ENCODE assay signal across 21 cellular contexts in genomic region chr1:1330366-1331067, GRCh38. TPM values are rescaled to one million over a fixed set of nuclear protein-coding genes. Genes with fewer than 3 reads are reported as not detected.
DNase-seq lines count a peak whose midpoint lies in the region; ATAC-seq, FAIRE-seq and TF ChIP-seq lines count a peak whose summit lies in the region.
"Had no signal": no experiment of that assay in that cellular context is flagged by ENCODE, and none has a peak within 500 bp of the region (broad histone marks: within the 10 kb centered on the region; RNA-seq: fewer than 3 reads in every experiment).

No MANE protein-coding gene starts in this region.

- no peak overlapping the region for H4K5ac ChIP-seq in IMR-90 (ENCODE audit: low read depth, low read length)
- no peak overlapping the region for H4K5ac ChIP-seq in mesendoderm (ENCODE audit: low read length)

- peak overlapping the region in 1 of 2 experiments; percentile 52; a peak in 2 of 6 replicates for H3K27ac ChIP-seq in A549
- no peak overlapping the region for H3K27ac ChIP-seq in IMR-90 (ENCODE audit: insufficient read depth, low read length)
- no peak overlapping the region for H3K27ac ChIP-seq in mesendoderm (ENCODE audit: low read depth, low read length)

- no peak overlapping the region for H2BK20ac ChIP-seq in IMR-90 (ENCODE audit: low read depth, low read length)

- H4K8ac ChIP-seq in IMR-90 (ENCODE audit: low read depth in 2 of 2, low read length in 2 of 2), result no peak overlapping the region
- H4K8ac ChIP-seq in mesendoderm (ENCODE audit: low read depth, low read length), result no peak overlapping the region

- 0 out of 2 replicates have a peak, but pooled peaks have one; percentile 10 for TF ChIP-seq POLR2A in A549 (IDR thresholded peaks at IDR 0.05; ENCODE audit: low read length)
- TF ChIP-seq POLR2A in IMR-90 (IDR thresholded peaks at IDR 0.05; ENCODE audit: low read depth, low read length), result no peak

- H3K23ac ChIP-seq in IMR-90 (ENCODE audit: low read depth, low read length) (no peak overlapping the region), mesendoderm (ENCODE audit: low read length) (peak overlapping the region; percentile 45)

- no peak overlapping the region for H2AK5ac ChIP-seq in IMR-90 (ENCODE audit: low read depth, low read length)
- no peak overlapping the region for H2AK5ac ChIP-seq in mesendoderm (ENCODE audit: low read length)

- no peaks in the 10 kb centered on the region for H3K4me1 Mint-ChIP-seq in WTC11
- H3K4me1 Mint-ChIP-seq: GM23338 had no signal

- H2BK15ac ChIP-seq in IMR-90 (ENCODE audit: low read depth, low read length) (no peak overlapping the region), mesendoderm (replicated peaks; ENCODE audit: low read depth) (no peak overlapping the region)

- DNase-seq in A549 (ENCODE audit: low read depth in 1 of 2, low spot score in 1 of 2) (no peak), IMR-90 (no peak), mesendoderm (no peak), NCI-H2196 (lab: John Stamatoyannopoulos, UW; ENCODE audit: unreplicated experiment) (no peak), NCI-H2227 (lab: John Stamatoyannopoulos, UW; ENCODE audit: unreplicated experiment) (no peak), WTC11 (ENCODE audit: low spot score) (no peak)
- DNase-seq: ACHN; activated CD4-positive, alpha-beta T cell treated with anti-CD3 and anti-CD28 coated beads, Interleukin-2, amount 50 U/mL, for 4 hours; activated naive CD4-positive, alpha-beta T cell; anterior cingulate cortex; cerebellar nuclear complex; DMS153; natural killer cell; NCI-H1105; NCI-H2227 treated with DMSO at 0.1 percent for 48 hours; stimulated activated naive CD4-positive, alpha-beta T cell treated with Interleukin-2 at 50 U/mL for 16 hours had no signal

- TF ChIP-seq RAD21 in A549 (conservative IDR thresholded peaks at IDR 0.05 in 1 of 2, IDR thresholded peaks at IDR 0.05 in 1 of 2), result no peak
- TF ChIP-seq RAD21 in IMR-90 (IDR thresholded peaks at IDR 0.05; ENCODE audit: low read length), result no peak

- H3K36me3 Mint-ChIP-seq in WTC11, result no peaks in the 10 kb centered on the region
- H3K36me3 Mint-ChIP-seq: natural killer cell, type B pancreatic cell had no signal

- peaks cover 9% of the 10 kb centered on the region for H3K9me1 ChIP-seq in IMR-90 (ENCODE audit: insufficient read depth, low read length)

- H3K9me3 ChIP-seq in A549, result no peaks in the 10 kb centered on the region
- H3K9me3 ChIP-seq in IMR-90 (ENCODE audit: control insufficient read depth, insufficient read depth, low read length), result no peaks in the 10 kb centered on the region

- H3K4me3 Mint-ChIP-seq in WTC11, result no peak overlapping the region
- H3K4me3 Mint-ChIP-seq: GM23338, natural killer cell had no signal

- H2BK5ac ChIP-seq in IMR-90 (ENCODE audit: low read depth, low read length, poor library complexity, severe bottlenecking) (no peak overlapping the region), mesendoderm (ENCODE audit: low read length) (no peak overlapping the region)

- H3K56ac ChIP-seq in IMR-90 (ENCODE audit: extremely low read depth, insufficient read depth, low read length) (no peak overlapping the region), mesendoderm (ENCODE audit: low read length) (no peak overlapping the region)

- FAIRE-seq in A549 (lab: Jason Lieb, UNC), result no peak
- FAIRE-seq: islet of Langerhans had no signal

- H3K79me1 ChIP-seq in IMR-90 (ENCODE audit: low read depth in 1 of 2, low read length in 2 of 2), result peaks cover 7 to 23% of the 10 kb centered on the region in 2 experiments; a peak in 2 of 4 replicates
- H3K79me1 ChIP-seq in mesendoderm (ENCODE audit: low read length), result peaks cover 4% of the 10 kb centered on the region

- in situ Hi-C loops in IMR-90 (cut with MboI; ENCODE audit: low sequenced_read_pairs), result no loop called here

- TF ChIP-seq EP300 in A549 (IDR thresholded peaks at IDR 0.05), result no peak

- H4K91ac ChIP-seq in IMR-90 (ENCODE audit: insufficient read depth, low read depth, low read length), result no peak overlapping the region

- POLR2A ChIA-PET in A549 (lab: Yijun Ruan, JAX), result no interaction called here
- POLR2A ChIA-PET in IMR-90 (lab: Charles Lee; ENCODE audit: unreplicated experiment), result no interaction called here
- POLR2A ChIA-PET in WTC11 (lab: Charles Lee), result interaction anchor here (0.6 kb wide), 1 partner anchor 276 kb away, joined by 4 read pairs; no protein-coding TSS in a partner anchor

- no peak overlapping the region for H3K4ac ChIP-seq in IMR-90 (ENCODE audit: low read depth, low read length)
- H3K4ac ChIP-seq in mesendoderm (ENCODE audit: low read depth, low read length), result no peak overlapping the region

- CTCF ChIA-PET in A549 (lab: Yijun Ruan, JAX) (interaction anchor here (1.2 to 2.5 kb wide), 3 partner anchors 14 to 41 kb away, joined by 3 to 8 read pairs (median 7); partner anchors contain the start of gene DVL1), IMR-90 (lab: Yijun Ruan, JAX) (no interaction called here), WTC11 (lab: Charles Lee) (no interaction called here)

- peaks cover 10% of the 10 kb centered on the region for H3K36me3 ChIP-seq in IMR-90 (ENCODE audit: control insufficient read depth, insufficient read depth, low read length)
- no peaks in the 10 kb centered on the region for H3K36me3 ChIP-seq in mesendoderm (ENCODE audit: control insufficient read depth, insufficient read depth, low read length)

- peaks cover 2% of the 10 kb centered on the region for H3K79me2 ChIP-seq in mesendoderm (ENCODE audit: control insufficient read depth, insufficient read depth, low read length)

- H4K20me1 ChIP-seq in IMR-90 (ENCODE audit: insufficient read depth, low read length), result peaks cover 19% of the 10 kb centered on the region

- 17% methylated on average over 1 of the region's 15 CpGs for WGBS in A549 (ENCODE audit: missing lambda C conversion rate)
- 86% methylated on average over 8 of the region's 15 CpGs; no CpG with 5 or more reads in 1 of the 2 experiments for WGBS in IMR-90 (ENCODE audit: extremely low coverage in 2 of 2, insufficient read length in 1 of 2), 2 experiments
- no CpG with 5 or more reads among the region's 15 CpGs for WGBS in mesendoderm (ENCODE audit: extremely low coverage, insufficient coverage, low lambda C conversion rate)

- H3K18ac ChIP-seq in IMR-90 (ENCODE audit: low read depth, low read length), result no peak overlapping the region
- no peak overlapping the region for H3K18ac ChIP-seq in mesendoderm (ENCODE audit: low read length)

- intact Hi-C loops in IMR-90 (cut with micrococcal nuclease), result no loop called here

- H3K4me2 ChIP-seq in A549 (peak overlapping the region; percentile 30; the same call in 1 of the 3 replicates), IMR-90 (ENCODE audit: low read depth, low read length) (no peak overlapping the region), mesendoderm (ENCODE audit: low read length) (no peak overlapping the region)
- H3K4me2 ChIP-seq: GM23338 had no signal

- peaks cover 4% of the 10 kb centered on the region for H3K9me3 Mint-ChIP-seq in WTC11
- H3K9me3 Mint-ChIP-seq: GM23338, natural killer cell, type B pancreatic cell had no signal

- TF ChIP-seq CTCF in A549 (IDR thresholded peaks at IDR 0.05) (no peak), IMR-90 (conservative IDR thresholded peaks at IDR 0.05; ENCODE audit: low read depth, low read length) (no peak), WTC11 (IDR thresholded peaks at IDR 0.05) (no peak)

- H3K4me3 ChIP-seq in A549, result no peak overlapping the region
- no peak overlapping the region for H3K4me3 ChIP-seq in IMR-90 (ENCODE audit: insufficient read depth, low read depth, low read length)
- H3K4me3 ChIP-seq in mesendoderm (ENCODE audit: low read length), result no peak overlapping the region
- H3K4me3 ChIP-seq: GM23338 had no signal

- peak; percentile 10 to 25; a peak in 4 of 6 replicates for ATAC-seq in A549
- ATAC-seq in IMR-90 (ENCODE audit: low read depth), result no peak
- peak; percentile 7 for ATAC-seq in SK-N-SH treated with all-trans-retinoic acid at 6 μM for 48 hours
- no peak for ATAC-seq in GM19467 (IDR thresholded peaks at IDR 0.05; ENCODE audit: unreplicated experiment)
- no peak for ATAC-seq in WTC11
- ATAC-seq: GM23338, natural killer cell had no signal

- no peaks in the 10 kb centered on the region for H3K27me3 Mint-ChIP-seq in WTC11 (ENCODE audit: low read depth)
- H3K27me3 Mint-ChIP-seq: type B pancreatic cell had no signal

- H3K9ac ChIP-seq in IMR-90 (ENCODE audit: low read depth, low read length) (no peak overlapping the region), mesendoderm (ENCODE audit: low read length) (no peak overlapping the region)

- H3K27ac Mint-ChIP-seq in WTC11, result no peak overlapping the region
- H3K27ac Mint-ChIP-seq: GM23338, natural killer cell, type B pancreatic cell had no signal

- H3K4me1 ChIP-seq in A549 (peaks cover 17% of the 10 kb centered on the region; the same call in 2 of the 3 replicates), IMR-90 (ENCODE audit: control insufficient read depth, insufficient read depth, low read length) (peaks cover under 1% of the 10 kb centered on the region; the same call in 1 of the 2 replicates), mesendoderm (ENCODE audit: control insufficient read depth, low read depth, low read length) (no peaks in the 10 kb centered on the region)

- no TSS peak for BruUV-seq in IMR-90 (replicated peaks; lab: Mats Ljungman, UMichigan)

- H2AFZ ChIP-seq in IMR-90 (replicated peaks; ENCODE audit: low read length, poor library complexity), result peak overlapping the region; percentile 32
- H2AFZ ChIP-seq: GM23338 had no signal

- H2BK120ac ChIP-seq in IMR-90 (ENCODE audit: low read depth, low read length) (no peak overlapping the region), mesendoderm (ENCODE audit: low read depth, low read length) (no peak overlapping the region)

- dilution Hi-C loops in IMR-90 (cut with HindIII; ENCODE audit: low sequenced_read_pairs, unreplicated experiment), result no loop called here

- H3K14ac ChIP-seq in IMR-90 (replicated peaks; ENCODE audit: low read depth, low read length), result no peak overlapping the region

- H3K27me3 ChIP-seq in IMR-90 (ENCODE audit: control insufficient read depth, insufficient read depth, low read length), result no peaks in the 10 kb centered on the region
- H3K27me3 ChIP-seq in mesendoderm (ENCODE audit: insufficient read depth, low read length, poor library complexity), result no peaks in the 10 kb centered on the region

- H2AK9ac ChIP-seq in IMR-90 (replicated peaks; ENCODE audit: low read depth, low read length, poor library complexity), result no peak overlapping the region

RNA-seq across cellular contexts. Expression of gene TAS1R3, which starts 0.6 kb away (rescaled TPM):
- polyA plus RNA-seq in A549 (2011; rRNA removed), result 0.05 and 0.07 TPM in 2 replicates
- 0.07 and 0.18 TPM in 2 replicates for polyA plus RNA-seq in A549 (2012; cell fraction: cytosol; rRNA removed)
- 1.5 and 1.8 TPM in 2 replicates for polyA plus RNA-seq in A549 (2012; cell fraction: nucleus; rRNA removed)
- polyA plus RNA-seq in A549 (2017; fragmentation: RNase III; extraction: RNeasy Plus Mini Kit Qiagen cat#74134 plus additional on column Dnase treatment), result 0.14 to 0.24 TPM (median 0.15 TPM) in 3 replicates
- 0.05 TPM in 1 of 2 replicates, not detected in the other for polyA minus RNA-seq in A549 (2011; rRNA and poly(A)+ RNA removed)
- under 0.01 TPM in 1 of 2 replicates, not detected in the other for total RNA-seq in IMR-90 (2012; rRNA removed)
- 0.05 and 0.06 TPM in 2 replicates for polyA plus RNA-seq in IMR-90 (2012; rRNA removed)
- polyA plus RNA-seq in IMR-90 (2012; cell fraction: cytosol; rRNA removed), result 0.04 TPM in 1 of 2 replicates, not detected in the other
- polyA plus RNA-seq in IMR-90 (2012; cell fraction: nucleus; rRNA removed; ENCODE audit: low replicate concordance), result 0.56 and 1.9 TPM in 2 replicates
- 0.03 TPM for polyA plus RNA-seq in mesendoderm (2013, experiment 1 of 2)
- polyA plus RNA-seq in mesendoderm (2013, experiment 2 of 2), result 0.04 TPM
- total RNA-seq in WTC11 (2021), result 0.18 to 0.22 TPM (median 0.21 TPM) in 3 replicates
- polyA plus RNA-seq: GM23338 had no signal

RNA-seq across cellular contexts. Expression of gene CPTP, which starts 5.9 kb away (rescaled TPM):
- 3.9 and 4.3 TPM in 2 replicates for polyA plus RNA-seq in A549 (2011; rRNA removed)
- 9.1 and 14.9 TPM in 2 replicates for polyA plus RNA-seq in A549 (2012; cell fraction: cytosol; rRNA removed)
- polyA plus RNA-seq in A549 (2012; cell fraction: nucleus; rRNA removed), result 10.2 and 16.9 TPM in 2 replicates
- polyA plus RNA-seq in A549 (2017; fragmentation: RNase III; extraction: RNeasy Plus Mini Kit Qiagen cat#74134 plus additional on column Dnase treatment), result 10.2 to 11.9 TPM (median 10.7 TPM) in 3 replicates
- 3.6 and 3.8 TPM in 2 replicates for polyA minus RNA-seq in A549 (2011; rRNA and poly(A)+ RNA removed)
- total RNA-seq in IMR-90 (2012; rRNA removed), result 2.7 and 3.1 TPM in 2 replicates
- 12.1 and 15.4 TPM in 2 replicates for polyA plus RNA-seq in IMR-90 (2012; rRNA removed)
- polyA plus RNA-seq in IMR-90 (2012; cell fraction: cytosol; rRNA removed), result 7.4 and 21.9 TPM in 2 replicates
- polyA plus RNA-seq in IMR-90 (2012; cell fraction: nucleus; rRNA removed; ENCODE audit: low replicate concordance), result 5.6 and 16.7 TPM in 2 replicates
- 7.5 TPM for polyA plus RNA-seq in mesendoderm (2013, experiment 1 of 2)
- polyA plus RNA-seq in mesendoderm (2013, experiment 2 of 2), result 7.1 TPM
- total RNA-seq in WTC11 (2021), result 10.3 to 14.4 TPM (median 12.3 TPM) in 3 replicates

RNA-seq across cellular contexts. Expression of gene INTS11, which starts 6.1 kb away (rescaled TPM):
- polyA plus RNA-seq in A549 (2011; rRNA removed) (41.9 and 44.3 TPM in 2 replicates), A549 (2017; fragmentation: RNase III; extraction: RNeasy Plus Mini Kit Qiagen cat#74134 plus additional on column Dnase treatment) (62.9 to 71.2 TPM (median 62.9 TPM) in 3 replicates), IMR-90 (2012; rRNA removed) (123 and 134 TPM in 2 replicates)
- polyA plus RNA-seq in A549 (2012; cell fraction: cytosol; rRNA removed), result 88.3 and 102 TPM in 2 replicates
- 344 and 409 TPM in 2 replicates for polyA plus RNA-seq in A549 (2012; cell fraction: nucleus; rRNA removed)
- 116 and 130 TPM in 2 replicates for polyA minus RNA-seq in A549 (2011; rRNA and poly(A)+ RNA removed)
- total RNA-seq in IMR-90 (2012; rRNA removed) (52.5 and 56.1 TPM in 2 replicates), WTC11 (2021) (144 to 170 TPM (median 160 TPM) in 3 replicates)
- polyA plus RNA-seq in IMR-90 (2012; cell fraction: cytosol; rRNA removed), result 64.0 and 101 TPM in 2 replicates
- polyA plus RNA-seq in IMR-90 (2012; cell fraction: nucleus; rRNA removed; ENCODE audit: low replicate concordance), result 495 and 1,105 TPM in 2 replicates
- polyA plus RNA-seq in mesendoderm (2013, experiment 1 of 2), result 75.3 TPM
- polyA plus RNA-seq in mesendoderm (2013, experiment 2 of 2), result 73.8 TPM

RNA-seq across cellular contexts. Expression of gene DVL1, which starts 18.7 kb away (rescaled TPM):
- polyA plus RNA-seq in A549 (2011; rRNA removed) (11.3 and 12.1 TPM in 2 replicates), A549 (2017; fragmentation: RNase III; extraction: RNeasy Plus Mini Kit Qiagen cat#74134 plus additional on column Dnase treatment) (42.7 to 48.3 TPM (median 43.9 TPM) in 3 replicates), IMR-90 (2012; rRNA removed) (35.9 and 47.6 TPM in 2 replicates)
- 32.0 and 46.1 TPM in 2 replicates for polyA plus RNA-seq in A549 (2012; cell fraction: cytosol; rRNA removed)
- 127 and 192 TPM in 2 replicates for polyA plus RNA-seq in A549 (2012; cell fraction: nucleus; rRNA removed)
- polyA minus RNA-seq in A549 (2011; rRNA and poly(A)+ RNA removed), result 7.5 and 13.2 TPM in 2 replicates
- total RNA-seq in IMR-90 (2012; rRNA removed) (27.2 and 27.5 TPM in 2 replicates), WTC11 (2021) (74.1 to 91.4 TPM (median 77.3 TPM) in 3 replicates)
- 17.5 and 35.8 TPM in 2 replicates for polyA plus RNA-seq in IMR-90 (2012; cell fraction: cytosol; rRNA removed)
- polyA plus RNA-seq in IMR-90 (2012; cell fraction: nucleus; rRNA removed; ENCODE audit: low replicate concordance), result 176 and 462 TPM in 2 replicates
- polyA plus RNA-seq in mesendoderm (2013, experiment 1 of 2), result 25.1 TPM
- 25.4 TPM for polyA plus RNA-seq in mesendoderm (2013, experiment 2 of 2)

RNA-seq across cellular contexts. Expression of gene PUSL1, which starts 22.1 kb away (rescaled TPM):
- polyA plus RNA-seq in A549 (2011; rRNA removed) (6.2 and 7.4 TPM in 2 replicates), A549 (2017; fragmentation: RNase III; extraction: RNeasy Plus Mini Kit Qiagen cat#74134 plus additional on column Dnase treatment) (14.1 to 15.0 TPM (median 14.6 TPM) in 3 replicates), IMR-90 (2012; rRNA removed) (33.0 and 43.6 TPM in 2 replicates)
- polyA plus RNA-seq in A549 (2012; cell fraction: cytosol; rRNA removed), result 27.6 and 39.0 TPM in 2 replicates
- polyA plus RNA-seq in A549 (2012; cell fraction: nucleus; rRNA removed), result 28.2 and 47.8 TPM in 2 replicates
- polyA minus RNA-seq in A549 (2011; rRNA and poly(A)+ RNA removed), result 3.8 and 4.9 TPM in 2 replicates
- total RNA-seq in IMR-90 (2012; rRNA removed) (10.9 and 13.3 TPM in 2 replicates), WTC11 (2021) (42.5 to 51.5 TPM (median 43.6 TPM) in 3 replicates)
- polyA plus RNA-seq in IMR-90 (2012; cell fraction: cytosol; rRNA removed), result 26.4 and 45.6 TPM in 2 replicates
- 34.1 and 86.3 TPM in 2 replicates for polyA plus RNA-seq in IMR-90 (2012; cell fraction: nucleus; rRNA removed; ENCODE audit: low replicate concordance)
- polyA plus RNA-seq in mesendoderm (2013, experiment 1 of 2), result 24.0 TPM
- polyA plus RNA-seq in mesendoderm (2013, experiment 2 of 2), result 25.0 TPM

Comparison
In these comparisons a context has a peak if more than half of its experiments do, and no peak if none do; other contexts are left out.
1. ATAC-seq: peak in A549 (2 of 2) and SK-N-SH treated with all-trans-retinoic acid at 6 μM for 48 hours (single experiment); none in IMR-90 (single experiment), GM19467 (single experiment) and WTC11 (single experiment).